8 cellular contexts compared by ENCODE assay signal in the genomic region with DNA sequence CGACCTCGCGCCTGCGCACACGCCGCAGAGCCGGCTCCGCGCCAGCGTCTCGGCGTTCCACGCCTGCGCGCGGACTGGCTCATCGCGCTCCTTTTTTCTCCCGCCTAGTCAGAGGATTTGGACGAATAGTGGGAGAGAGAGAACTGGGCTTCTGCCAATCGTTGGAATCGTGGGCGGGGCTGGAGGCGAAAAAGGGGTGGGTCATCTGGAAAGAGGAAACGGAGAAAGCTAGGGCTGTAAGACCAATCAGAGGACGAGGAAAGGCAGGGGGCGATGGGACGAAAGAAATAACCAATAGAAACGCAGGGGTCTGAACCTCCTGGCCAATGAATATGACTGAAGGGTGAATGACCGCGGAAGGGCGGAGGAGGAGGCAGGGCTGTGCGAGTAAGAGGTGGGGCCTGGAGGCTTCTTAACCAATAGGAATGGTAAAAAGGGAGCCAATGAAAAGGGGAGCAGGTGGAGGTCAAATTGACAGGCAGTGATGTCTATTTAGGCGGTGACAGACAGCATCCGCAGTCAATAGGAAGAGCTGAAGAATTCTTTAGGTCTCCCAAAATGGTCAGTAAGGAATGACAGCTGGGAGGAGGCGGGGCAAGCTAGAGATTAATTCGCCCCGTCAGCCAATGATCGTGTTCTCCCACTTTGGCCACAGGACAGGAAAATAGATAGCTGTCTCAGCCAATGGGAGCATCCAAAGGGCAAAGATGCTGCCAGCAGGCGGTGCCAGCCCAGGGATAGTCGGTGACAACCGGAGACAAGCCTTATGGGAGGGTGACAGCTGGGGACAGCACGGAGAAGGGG.
DNase-seq lines count a peak whose midpoint lies in the region; ATAC-seq lines count a peak whose summit lies in the region.

A gene with protein sequence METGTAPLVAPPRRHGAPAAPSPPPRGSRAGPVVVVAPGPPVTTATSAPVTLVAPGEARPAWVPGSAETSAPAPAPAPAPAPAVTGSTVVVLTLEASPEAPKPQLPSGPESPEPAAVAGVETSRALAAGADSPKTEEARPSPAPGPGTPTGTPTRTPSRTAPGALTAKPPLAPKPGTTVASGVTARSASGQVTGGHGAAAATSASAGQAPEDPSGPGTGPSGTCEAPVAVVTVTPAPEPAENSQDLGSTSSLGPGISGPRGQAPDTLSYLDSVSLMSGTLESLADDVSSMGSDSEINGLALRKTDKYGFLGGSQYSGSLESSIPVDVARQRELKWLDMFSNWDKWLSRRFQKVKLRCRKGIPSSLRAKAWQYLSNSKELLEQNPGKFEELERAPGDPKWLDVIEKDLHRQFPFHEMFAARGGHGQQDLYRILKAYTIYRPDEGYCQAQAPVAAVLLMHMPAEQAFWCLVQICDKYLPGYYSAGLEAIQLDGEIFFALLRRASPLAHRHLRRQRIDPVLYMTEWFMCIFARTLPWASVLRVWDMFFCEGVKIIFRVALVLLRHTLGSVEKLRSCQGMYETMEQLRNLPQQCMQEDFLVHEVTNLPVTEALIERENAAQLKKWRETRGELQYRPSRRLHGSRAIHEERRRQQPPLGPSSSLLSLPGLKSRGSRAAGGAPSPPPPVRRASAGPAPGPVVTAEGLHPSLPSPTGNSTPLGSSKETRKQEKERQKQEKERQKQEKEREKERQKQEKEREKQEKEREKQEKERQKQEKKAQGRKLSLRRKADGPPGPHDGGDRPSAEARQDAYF (minus strand): TSS at position 51 of the 804 bp plus-strand sequence. CDS start 311 bp downstream, outside the sequence.

- DNase-seq in AG08396 (ENCODE audit: low spot score): peak; percentile 98
- DNase-seq in NCI-H446 treated with DMSO at 0.1 percent for 48 hours (lab: John Stamatoyannopoulos, UW): peak; percentile 100
- peak; percentile 96 for DNase-seq in activated CD4-positive, CD25-positive, alpha-beta regulatory T cell treated with anti-CD3 and anti-CD28 coated beads, Interleukin-2, amount 50 U/mL, for 72 hours
- peak; percentile 100 for DNase-seq in cerebellar cortex (ENCODE audit: low spot score)
- peak; percentile 100 for DNase-seq in inferior parietal cortex (ENCODE audit: extremely low spot score)
- DNase-seq in smooth muscle cell of the brain vasculature (ENCODE audit: low read depth, low spot score): peak; percentile 99

- peak; percentile 82 for ATAC-seq in GM19035 (IDR thresholded peaks at IDR 0.05; ENCODE audit: unreplicated experiment)
- peak; percentile 80 for ATAC-seq in HG03378 (IDR thresholded peaks at IDR 0.05; ENCODE audit: unreplicated experiment)

Comparison
In these comparisons a context has a peak if more than half of its experiments do, and no peak if none do; other contexts are left out.
1. Peak in every context shown above with its lines: DNase-seq and ATAC-seq.